Comparison of ENCODE assay signal across 10 cellular contexts in genomic region chr9:137459601-137460362, GRCh38. TPM values are rescaled to one million over a fixed set of nuclear protein-coding genes. Genes with fewer than 3 reads are reported as not detected.
DNase-seq lines count a peak whose midpoint lies in the region; ATAC-seq, FAIRE-seq and TF ChIP-seq lines count a peak whose summit lies in the region.
"Had no signal": no experiment of that assay in that cellular context is flagged by ENCODE, and none has a peak within 500 bp of the region (broad histone marks: within the 10 kb centered on the region; RNA-seq: fewer than 3 reads in every experiment).

No MANE protein-coding gene starts in this region.

- POLR2A ChIA-PET in K562 (lab: Yijun Ruan, JAX) = interaction anchor here (0.7 to 0.8 kb wide), 2 partner anchors 9 kb away, joined by 3 to 4 read pairs; no protein-coding TSS in a partner anchor

- peak overlapping the region; percentile 86 for H2AFZ ChIP-seq in K562 (ENCODE audit: low read depth, low read length)

- 9% methylated on average over 12 of the region's 15 CpGs for WGBS in K562 (ENCODE audit: insufficient coverage, low coverage, missing lambda C conversion rate)

- no peak for TF ChIP-seq EP300 in K562 (IDR thresholded peaks at IDR 0.05; ENCODE audit: low read length)

- CTCF ChIA-PET in K562 (lab: Yijun Ruan, JAX; ENCODE audit: low intra/inter-chr PET ratio) = no interaction called here

- H3K27ac ChIP-seq in K562 (ENCODE audit: extremely low read depth, low read depth, low read length) (peak overlapping the region; percentile 87), left lung (peak overlapping the region; percentile 49 to 69), temporal lobe (ENCODE audit: low read depth, low read length) (peak overlapping the region; percentile 80)

- TF ChIP-seq RAD21 in K562 (CRISPR knock-in tag; conservative IDR thresholded peaks at IDR 0.05 in 1 of 2, IDR thresholded peaks at IDR 0.05 in 1 of 2) = no peak

- BruUV-seq in K562 (replicated peaks; lab: Mats Ljungman, UMichigan) = no TSS peak

- H3K4me1 ChIP-seq in K562 (replicated peaks in 1 of 2; ENCODE audit: control insufficient read depth in 2 of 2, insufficient read depth in 2 of 2, low read length in 2 of 2) (peaks cover 18 to 98% of the 10 kb centered on the region in 2 experiments), left lung (peaks cover 11 to 32% of the 10 kb centered on the region in 2 donors)

- peaks cover 12% of the 10 kb centered on the region for H3K79me2 ChIP-seq in K562 (ENCODE audit: control insufficient read depth, insufficient read depth, low read length)

- H3K27me3 ChIP-seq in K562 (ENCODE audit: control insufficient read depth in 2 of 2, insufficient read depth in 2 of 2, low read length in 2 of 2) = no peaks in the 10 kb centered on the region
- H3K27me3 ChIP-seq in left lung = peaks cover 0 to 27% of the 10 kb centered on the region in 2 donors

- intact Hi-C loops in K562 (cut with micrococcal nuclease) (loop anchor here (2.0 kb wide), 1 partner anchor 33 kb away; no protein-coding TSS in a partner anchor), left lung (cut with DNase I) (no loop called here)

- H3K36me3 ChIP-seq in K562 (ENCODE audit: control insufficient read depth, insufficient read depth, low read length) (peaks cover 33% of the 10 kb centered on the region; the same call in 1 of the 3 replicates), left lung (peaks cover 0 to 7% of the 10 kb centered on the region in 2 donors)

- H3K9me3 ChIP-seq in K562 (replicated peaks; ENCODE audit: control insufficient read depth, insufficient read depth, low read depth, low read length) (no peaks in the 10 kb centered on the region), left lung (no peaks in the 10 kb centered on the region)

- no peaks in the 10 kb centered on the region for H3K9me1 ChIP-seq in K562 (ENCODE audit: control insufficient read depth, insufficient read depth, low read length)

- FAIRE-seq in K562 (lab: Jason Lieb, UNC) = peak; percentile 56
- FAIRE-seq: A204.1, colon had no signal

- peak overlapping the region; percentile 64 for H3K4me2 ChIP-seq in K562 (ENCODE audit: insufficient read depth, low read length)

- H3K4me3 ChIP-seq in K562 = peak overlapping the region; percentile 59; the same call in 1 of the 2 replicates
- peak overlapping the region; percentile 7 to 65 for H3K4me3 ChIP-seq in left lung

- TF ChIP-seq POLR2A in K562 (conservative IDR thresholded peaks at IDR 0.05) = no peak

- peak; percentile 42 for DNase-seq in NCI-H2171 treated with DMSO at 0.1 percent for 48 hours (lab: John Stamatoyannopoulos, UW)
- no peak for DNase-seq in NCI-H2171 (lab: John Stamatoyannopoulos, UW)
- no peak for DNase-seq in K562 (ENCODE audit: extremely low read depth in 1 of 4, low spot score in 3 of 4)
- DNase-seq in left lung = peak; percentile 29 to 71
- no peak for DNase-seq in HPDE6-E6E7 (ENCODE audit: extremely low spot score)
- DNase-seq in DMS79 treated with DMSO at 0.1 percent for 48 hours (lab: John Stamatoyannopoulos, UW) = no peak

- in situ Hi-C loops in K562 (cut with MboI) = no loop called here

- ATAC-seq in K562 (peak; percentile 1; the same call in 1 of the 3 replicates), left lung (peak; percentile 1), HG03342 (IDR thresholded peaks at IDR 0.05; ENCODE audit: unreplicated experiment) (no peak)

- no peak for TF ChIP-seq CTCF in K562 (IDR thresholded peaks at IDR 0.05 in 2 of 3, conservative IDR thresholded peaks at IDR 0.05 in 1 of 3; ENCODE audit: insufficient read depth in 2 of 3, low read depth in 1 of 3, low read length in 3 of 3)
- TF ChIP-seq CTCF in left lung (IDR thresholded peaks at IDR 0.05) = no peak

- peak overlapping the region; percentile 62 to 97 for H3K9ac ChIP-seq in K562 (ENCODE audit: insufficient read depth in 1 of 2, low read depth in 2 of 2, low read length in 2 of 2)

- no peaks in the 10 kb centered on the region for H4K20me1 ChIP-seq in K562 (replicated peaks; ENCODE audit: control insufficient read depth, insufficient read depth, low read length)

RNA-seq across cellular contexts. Expression of gene NSMF, which starts 0.6 kb away (rescaled TPM):
- total RNA-seq in K562 (2011; cell fraction: chromatin; rRNA removed; ENCODE audit: low replicate concordance) = 47.6 and 128 TPM in 2 replicates
- 87.2 and 93.1 TPM in 2 replicates for total RNA-seq in K562 (2011; cell fraction: nucleolus; rRNA removed)
- total RNA-seq in K562 (2011; cell fraction: nucleoplasm; rRNA removed) = 47.3 and 58.7 TPM in 2 replicates
- total RNA-seq in K562 (2014; rRNA removed) (49.2 and 60.0 TPM in 2 replicates), K562 (2014; rRNA removed; fragmentation: Illumina TruSeq; extraction: Trizol) (24.4 and 29.3 TPM in 2 replicates), K562 (2015; rRNA removed; fragmentation: Illumina TruSeq; extraction: Trizol) (28.2 and 29.1 TPM in 2 replicates), K562 (2021) (72.0 and 74.5 TPM in 2 replicates), left lung (10 to 100 TPM; 29.5 to 31.4 TPM), temporal lobe (57.0 TPM)
- polyA plus RNA-seq in K562 (2011; rRNA removed) (44.9 and 71.8 TPM in 2 replicates), K562 (2014; fragmentation: Illumina TruSeq; extraction: Trizol) (26.4 and 44.1 TPM in 2 replicates), K562 (2014; fragmentation: Nextera tagmentation; extraction: Ambion mirVana) (under 1 TPM; 0.20 to 0.42 TPM), K562 (2014; rRNA removed) (76.3 and 82.7 TPM in 2 replicates)
- 59.2 and 114 TPM in 2 replicates for polyA plus RNA-seq in K562 (2011; cell fraction: cytosol; rRNA removed)
- polyA plus RNA-seq in K562 (2011; cell fraction: nucleus; rRNA removed) = 244 and 400 TPM in 2 replicates
- polyA plus RNA-seq in K562 (2012) = 38.5 and 48.2 TPM in 2 replicates
- 25.2 and 31.9 TPM in 2 replicates for polyA minus RNA-seq in K562 (2011; rRNA and poly(A)+ RNA removed)
- 37.7 and 44.3 TPM in 2 replicates for polyA minus RNA-seq in K562 (2011; cell fraction: cytosol; rRNA and poly(A)+ RNA removed)
- 47.9 and 59.5 TPM in 2 replicates for polyA minus RNA-seq in K562 (2011; cell fraction: nucleus; rRNA and poly(A)+ RNA removed)

RNA-seq across cellular contexts. Expression of gene ENTPD8, which starts 18.6 kb away (rescaled TPM):
- total RNA-seq in K562 (2011; cell fraction: chromatin; rRNA removed; ENCODE audit: low replicate concordance) = 0.23 and 0.67 TPM in 2 replicates
- total RNA-seq in K562 (2011; cell fraction: nucleolus; rRNA removed) = 0.50 and 0.53 TPM in 2 replicates
- total RNA-seq in K562 (2011; cell fraction: nucleoplasm; rRNA removed) = 0.22 TPM in 1 of 2 replicates, not detected in the other
- total RNA-seq in K562 (2014; rRNA removed) (0.16 and 0.27 TPM in 2 replicates), K562 (2014; rRNA removed; fragmentation: Illumina TruSeq; extraction: Trizol) (not detected in 2 replicates), K562 (2015; rRNA removed; fragmentation: Illumina TruSeq; extraction: Trizol) (0.08 TPM in 1 of 2 replicates, not detected in the other), K562 (2021) (0.13 and 0.18 TPM in 2 replicates), left lung (under 1 TPM in 1 of 2 donors, not detected in 1; 0.15 TPM), temporal lobe (not detected)
- polyA plus RNA-seq in K562 (2011; rRNA removed) (0.06 and 0.11 TPM in 2 replicates), K562 (2014; fragmentation: Illumina TruSeq; extraction: Trizol) (0.07 TPM in 1 of 2 replicates, not detected in the other), K562 (2014; fragmentation: Nextera tagmentation; extraction: Ambion mirVana) (not detected), K562 (2014; rRNA removed) (0.20 TPM in 1 of 2 replicates, not detected in the other)
- polyA plus RNA-seq in K562 (2011; cell fraction: cytosol; rRNA removed) = 0.04 and 0.27 TPM in 2 replicates
- polyA plus RNA-seq in K562 (2011; cell fraction: nucleus; rRNA removed) = 0.63 and 1.0 TPM in 2 replicates
- 0.12 and 0.16 TPM in 2 replicates for polyA plus RNA-seq in K562 (2012)
- not detected in 2 replicates for polyA minus RNA-seq in K562 (2011; rRNA and poly(A)+ RNA removed)
- polyA minus RNA-seq in K562 (2011; cell fraction: cytosol; rRNA and poly(A)+ RNA removed) = not detected in 2 replicates
- 0.13 and 0.22 TPM in 2 replicates for polyA minus RNA-seq in K562 (2011; cell fraction: nucleus; rRNA and poly(A)+ RNA removed)

RNA-seq across cellular contexts. Expression of gene NOXA1, which starts 36.6 kb away (rescaled TPM):
- total RNA-seq in K562 (2011; cell fraction: chromatin; rRNA removed; ENCODE audit: low replicate concordance) = 0.25 and 0.97 TPM in 2 replicates
- 1.6 and 1.8 TPM in 2 replicates for total RNA-seq in K562 (2011; cell fraction: nucleolus; rRNA removed)
- 0.69 and 0.88 TPM in 2 replicates for total RNA-seq in K562 (2011; cell fraction: nucleoplasm; rRNA removed)
- total RNA-seq in K562 (2014; rRNA removed) (0.33 and 0.50 TPM in 2 replicates), K562 (2014; rRNA removed; fragmentation: Illumina TruSeq; extraction: Trizol) (not detected in 2 replicates), K562 (2015; rRNA removed; fragmentation: Illumina TruSeq; extraction: Trizol) (0.07 TPM in 1 of 2 replicates, not detected in the other), K562 (2021) (0.63 and 1.2 TPM in 2 replicates), left lung (1 to 10 TPM; 6.1 to 8.7 TPM), temporal lobe (2.0 TPM)
- polyA plus RNA-seq in K562 (2011; rRNA removed) (0.11 and 0.22 TPM in 2 replicates), K562 (2014; fragmentation: Illumina TruSeq; extraction: Trizol) (not detected in 2 replicates), K562 (2014; fragmentation: Nextera tagmentation; extraction: Ambion mirVana) (not detected), K562 (2014; rRNA removed) (0.20 and 0.50 TPM in 2 replicates)
- polyA plus RNA-seq in K562 (2011; cell fraction: cytosol; rRNA removed) = 0.13 and 0.36 TPM in 2 replicates
- 2.8 and 4.7 TPM in 2 replicates for polyA plus RNA-seq in K562 (2011; cell fraction: nucleus; rRNA removed)
- polyA plus RNA-seq in K562 (2012) = 0.34 and 2.4 TPM in 2 replicates
- polyA minus RNA-seq in K562 (2011; rRNA and poly(A)+ RNA removed) = not detected in 2 replicates
- polyA minus RNA-seq in K562 (2011; cell fraction: cytosol; rRNA and poly(A)+ RNA removed) = not detected in 2 replicates
- 0.81 and 1.00 TPM in 2 replicates for polyA minus RNA-seq in K562 (2011; cell fraction: nucleus; rRNA and poly(A)+ RNA removed)

RNA-seq across cellular contexts. Expression of gene EXD3, which starts 36.8 kb away (rescaled TPM):
- total RNA-seq in K562 (2011; cell fraction: chromatin; rRNA removed; ENCODE audit: low replicate concordance) = 17.3 and 38.8 TPM in 2 replicates
- total RNA-seq in K562 (2011; cell fraction: nucleolus; rRNA removed) = 26.5 and 29.7 TPM in 2 replicates
- total RNA-seq in K562 (2011; cell fraction: nucleoplasm; rRNA removed) = 17.2 and 17.5 TPM in 2 replicates
- 6.5 and 6.7 TPM in 2 replicates for total RNA-seq in K562 (2014; rRNA removed)
- 1.3 and 1.5 TPM in 2 replicates for total RNA-seq in K562 (2014; rRNA removed; fragmentation: Illumina TruSeq; extraction: Trizol)
- total RNA-seq in K562 (2015; rRNA removed; fragmentation: Illumina TruSeq; extraction: Trizol) = 3.3 and 3.4 TPM in 2 replicates
- 11.7 and 12.5 TPM in 2 replicates for total RNA-seq in K562 (2021)
- polyA plus RNA-seq in K562 (2011; rRNA removed) = 3.9 and 8.0 TPM in 2 replicates
- polyA plus RNA-seq in K562 (2011; cell fraction: cytosol; rRNA removed) = 5.1 and 8.7 TPM in 2 replicates
- polyA plus RNA-seq in K562 (2011; cell fraction: nucleus; rRNA removed) = 60.2 and 73.6 TPM in 2 replicates
- polyA plus RNA-seq in K562 (2012) = 7.9 and 18.3 TPM in 2 replicates
- 5.6 and 8.5 TPM in 2 replicates for polyA plus RNA-seq in K562 (2014; fragmentation: Illumina TruSeq; extraction: Trizol)
- under 1 TPM; 0.29 to 0.35 TPM for polyA plus RNA-seq in K562 (2014; fragmentation: Nextera tagmentation; extraction: Ambion mirVana)
- 8.6 and 10.2 TPM in 2 replicates for polyA plus RNA-seq in K562 (2014; rRNA removed)
- 2.0 and 3.0 TPM in 2 replicates for polyA minus RNA-seq in K562 (2011; rRNA and poly(A)+ RNA removed)
- polyA minus RNA-seq in K562 (2011; cell fraction: cytosol; rRNA and poly(A)+ RNA removed) = 2.3 and 5.6 TPM in 2 replicates
- polyA minus RNA-seq in K562 (2011; cell fraction: nucleus; rRNA and poly(A)+ RNA removed) = 6.2 and 8.9 TPM in 2 replicates
- 10 to 100 TPM; 13.7 to 21.8 TPM for total RNA-seq in left lung
- 14.0 TPM for total RNA-seq in temporal lobe

Comparison
In these comparisons a context has a peak if more than half of its experiments do, and no peak if none do; other contexts are left out.
1. DNase-seq: peak in NCI-H2171 treated with DMSO at 0.1 percent for 48 hours (single experiment) and left lung (2 of 2); none in NCI-H2171 (single experiment), K562 (0 of 4), HPDE6-E6E7 (single experiment) and DMS79 treated with DMSO at 0.1 percent for 48 hours (single experiment).
2. Peak in every context shown above with its lines, with median percentiles within 50 percentile points of each other: H3K27ac ChIP-seq.